Comparison of ENCODE assay signal across 33 cellular contexts in genomic region chr17:37191219-37191618, GRCh38.
DNase-seq lines count a peak whose midpoint lies in the region; ATAC-seq, FAIRE-seq and TF ChIP-seq lines count a peak whose summit lies in the region.
"Had no signal": no experiment of that assay in that cellular context is flagged by ENCODE, and none has a peak within 500 bp of the region (broad histone marks: within the 10 kb centered on the region; RNA-seq: fewer than 3 reads in every experiment).

No MANE protein-coding gene starts in this region.

- no peak overlapping the region for H3K27ac Mint-ChIP-seq in activated naive CD4-positive, alpha-beta T cell treated with anti-CD3 and anti-CD28 coated beads for 36 hours
- H3K27ac Mint-ChIP-seq: activated CD4-positive, alpha-beta T cell treated with anti-CD3 and anti-CD28 coated beads for 36 hours; activated T-cell treated with anti-CD3 and anti-CD28 coated beads, Interleukin-2, amount 50 U/mL, for 24 hours; dendritic cell treated with granulocyte-macrophage colony-stimulating factor and Interleukin-4, amounts not matched to agents 40 ng/mL and 50 ng/mL, for 4 days; naive thymus-derived CD4-positive, alpha-beta T cell; stimulated activated memory B cell treated with anti-CD40 and anti-IgM and Interleukin-4, amounts not matched to agents 10 μg/mL and 1 μg/mL and 100 μg/mL, for 72 hours had no signal

- FAIRE-seq in endothelial cell of umbilical vein (lab: Jason Lieb, UNC) (no peak), frontal cortex (lab: Jason Lieb, UNC) (no peak)

- peak; percentile 65 for DNase-seq in ELR (ENCODE audit: low read depth)
- DNase-seq in PC-3, result peak; percentile 2
- DNase-seq in endothelial cell of umbilical vein (ENCODE audit: low read depth, low spot score), result peak; percentile 40
- no peak for DNase-seq in left lung
- DNase-seq in activated naive CD4-positive, alpha-beta T cell treated with anti-CD3 and anti-CD28 coated beads for 36 hours, result no peak
- DNase-seq in stimulated activated naive CD4-positive, alpha-beta T cell treated with Interleukin-2 at 50 U/mL for 16 hours (lab: John Stamatoyannopoulos, UW), result no peak
- DNase-seq in NCI-H446 treated with DMSO at 0.1 percent for 48 hours (lab: John Stamatoyannopoulos, UW), result no peak
- DNase-seq in frontal cortex (ENCODE audit: low spot score in 2 of 2), result no peak
- DNase-seq: activated CD4-positive, alpha-beta T cell treated with anti-CD3 and anti-CD28 coated beads for 36 hours; activated naive CD4-positive, alpha-beta T cell treated with Interleukin-2 at 50 U/mL for 16 hours; activated T-cell treated with anti-CD3 and anti-CD28 coated beads, Interleukin-2, amount 50 U/mL, for 24 hours; anterior cingulate cortex; C1 segment of cervical spinal cord; caudate nucleus; COR-L47; DMS79; Kasumi-1; midbrain; naive thymus-derived CD4-positive, alpha-beta T cell; NCI-H1092 treated with DMSO at 0.1 percent for 48 hours; NCI-H187 treated with DMSO at 0.1 percent for 48 hours; NCI-H526; nucleus accumbens; SHP77; stimulated activated CD4-positive, alpha-beta T cell treated with anti-CD3 and anti-CD28 coated beads, Interleukin-4, amount 100 ng/mL, for 4 hours had no signal

- H3K9me1 ChIP-seq in endothelial cell of umbilical vein (replicated peaks; ENCODE audit: control insufficient read depth, extremely low read depth, insufficient read depth, low read length), result no peaks in the 10 kb centered on the region

- no peak for TF ChIP-seq POLR2A in endothelial cell of umbilical vein (IDR thresholded peaks at IDR 0.05; ENCODE audit: low read depth, low read length)

- BruUV-seq in PC-3 (replicated peaks; lab: Mats Ljungman, UMichigan) (no TSS peak), endothelial cell of umbilical vein (replicated peaks; lab: Mats Ljungman, UMichigan) (no TSS peak)

- CTCF ChIA-PET in PC-3 (lab: Charles Lee) (no interaction called here), endothelial cell of umbilical vein (lab: Charles Lee) (interaction anchor here (0.6 to 1.8 kb wide), 4 partner anchors 8 to 23 kb away, joined by 3 to 6 read pairs (median 4); no protein-coding TSS in a partner anchor)
- CTCF ChIA-PET in activated naive CD4-positive, alpha-beta T cell treated with anti-CD3 and anti-CD28 coated beads for 36 hours (lab: Charles Lee), result no interaction called here

- no peaks in the 10 kb centered on the region for H3F3A ChIP-seq in PC-3 (ENCODE audit: low read length, unreplicated experiment)

- H3K27me3 Mint-ChIP-seq in activated naive CD4-positive, alpha-beta T cell treated with anti-CD3 and anti-CD28 coated beads for 36 hours (ENCODE audit: low read depth), result no peaks in the 10 kb centered on the region
- H3K27me3 Mint-ChIP-seq: activated CD4-positive, alpha-beta T cell treated with anti-CD3 and anti-CD28 coated beads for 36 hours; activated T-cell treated with anti-CD3 and anti-CD28 coated beads, Interleukin-2, amount 50 U/mL, for 24 hours; dendritic cell treated with granulocyte-macrophage colony-stimulating factor and Interleukin-4, amounts not matched to agents 40 ng/mL and 50 ng/mL, for 4 days; naive thymus-derived CD4-positive, alpha-beta T cell; stimulated activated memory B cell treated with anti-CD40 and anti-IgM and Interleukin-4, amounts not matched to agents 10 μg/mL and 1 μg/mL and 100 μg/mL, for 72 hours had no signal

- H3K79me2 ChIP-seq in PC-3 (ENCODE audit: low read length) (no peaks in the 10 kb centered on the region), endothelial cell of umbilical vein (ENCODE audit: control insufficient read depth, insufficient read depth, low read length) (no peaks in the 10 kb centered on the region)
- H3K79me2 ChIP-seq: hepatocyte had no signal

- H2AFZ ChIP-seq in PC-3 (ENCODE audit: low read length) (no peak overlapping the region), endothelial cell of umbilical vein (ENCODE audit: low read depth, low read length) (no peak overlapping the region)
- H2AFZ ChIP-seq: hepatocyte had no signal

- H3K4me2 ChIP-seq in PC-3 (ENCODE audit: low read length), result no peak overlapping the region
- no peak overlapping the region for H3K4me2 ChIP-seq in endothelial cell of umbilical vein (ENCODE audit: insufficient read depth, low read length)
- H3K4me2 ChIP-seq: hepatocyte had no signal

- H3K36me3 ChIP-seq in PC-3 (ENCODE audit: low read depth, low read length), result peaks cover 18% of the 10 kb centered on the region
- peaks cover 2 to 17% of the 10 kb centered on the region in 2 experiments for H3K36me3 ChIP-seq in endothelial cell of umbilical vein (ENCODE audit: control insufficient read depth in 2 of 2, extremely low read depth in 1 of 2, insufficient read depth in 2 of 2, low read length in 2 of 2)
- H3K36me3 ChIP-seq in left lung, result peaks cover 0 to 60% of the 10 kb centered on the region in 2 donors
- H3K36me3 ChIP-seq: prostate gland had no signal

- H3K4me3 Mint-ChIP-seq in activated naive CD4-positive, alpha-beta T cell treated with anti-CD3 and anti-CD28 coated beads for 36 hours, result no peak overlapping the region
- H3K4me3 Mint-ChIP-seq: activated CD4-positive, alpha-beta T cell treated with anti-CD3 and anti-CD28 coated beads for 36 hours; activated T-cell treated with anti-CD3 and anti-CD28 coated beads, Interleukin-2, amount 50 U/mL, for 24 hours; dendritic cell treated with granulocyte-macrophage colony-stimulating factor and Interleukin-4, amounts not matched to agents 40 ng/mL and 50 ng/mL, for 4 days; naive thymus-derived CD4-positive, alpha-beta T cell; stimulated activated memory B cell treated with anti-CD40 and anti-IgM and Interleukin-4, amounts not matched to agents 10 μg/mL and 1 μg/mL and 100 μg/mL, for 72 hours had no signal

- H3K9me3 ChIP-seq in PC-3 (ENCODE audit: low read length) (no peaks in the 10 kb centered on the region), endothelial cell of umbilical vein (replicated peaks; ENCODE audit: control insufficient read depth, insufficient read depth, low read length) (no peaks in the 10 kb centered on the region), left lung (no peaks in the 10 kb centered on the region)
- H3K9me3 ChIP-seq: prostate gland, suprapubic skin had no signal

- H3K9me2 ChIP-seq in PC-3 (replicated peaks; ENCODE audit: low read length), result no peaks in the 10 kb centered on the region

- H3K9ac ChIP-seq in PC-3 (ENCODE audit: low read length) (no peak overlapping the region), endothelial cell of umbilical vein (replicated peaks; ENCODE audit: extremely low read depth, insufficient read depth, low read length) (no peak overlapping the region)

- intact Hi-C loops in PC-3 (cut with micrococcal nuclease) (loop anchor here (5.0 kb wide), 1 partner anchor 44 kb away; no protein-coding TSS in a partner anchor), endothelial cell of umbilical vein (cut with micrococcal nuclease) (no loop called here), left lung (cut with DNase I) (no loop called here)
- intact Hi-C loops in activated naive CD4-positive, alpha-beta T cell treated with anti-CD3 and anti-CD28 coated beads for 36 hours (cut with micrococcal nuclease), result no loop called here

- POLR2A ChIA-PET in PC-3 (lab: Charles Lee; ENCODE audit: unreplicated experiment) (interaction anchor here (0.6 kb wide), 2 partner anchors 12 to 15 kb away, joined by 5 to 6 read pairs; no protein-coding TSS in a partner anchor), endothelial cell of umbilical vein (lab: Charles Lee) (no interaction called here)

- H3K4me1 Mint-ChIP-seq in activated naive CD4-positive, alpha-beta T cell treated with anti-CD3 and anti-CD28 coated beads for 36 hours (ENCODE audit: low read depth), result peaks cover 3% of the 10 kb centered on the region
- H3K4me1 Mint-ChIP-seq: naive thymus-derived CD4-positive, alpha-beta T cell; stimulated activated memory B cell treated with anti-CD40 and anti-IgM and Interleukin-4, amounts not matched to agents 10 μg/mL and 1 μg/mL and 100 μg/mL, for 72 hours had no signal

- dilution Hi-C loops in endothelial cell of umbilical vein (cut with MboI; ENCODE audit: extremely low pct_ligation_motif_present, low sequenced_read_pairs), result no loop called here

- no peak overlapping the region for H3K27ac ChIP-seq in PC-3 (ENCODE audit: low read length)
- H3K27ac ChIP-seq in endothelial cell of umbilical vein (ENCODE audit: insufficient read depth, low read depth, low read length), result no peak overlapping the region
- H3K27ac ChIP-seq in left lung, result no peak overlapping the region
- H3K27ac ChIP-seq: hepatocyte, prostate gland, suprapubic skin had no signal

- no peaks in the 10 kb centered on the region for H3K9me3 Mint-ChIP-seq in activated naive CD4-positive, alpha-beta T cell treated with anti-CD3 and anti-CD28 coated beads for 36 hours
- H3K9me3 Mint-ChIP-seq: activated T-cell treated with anti-CD3 and anti-CD28 coated beads, Interleukin-2, amount 50 U/mL, for 24 hours; dendritic cell treated with granulocyte-macrophage colony-stimulating factor and Interleukin-4, amounts not matched to agents 40 ng/mL and 50 ng/mL, for 4 days; naive thymus-derived CD4-positive, alpha-beta T cell; stimulated activated memory B cell treated with anti-CD40 and anti-IgM and Interleukin-4, amounts not matched to agents 10 μg/mL and 1 μg/mL and 100 μg/mL, for 72 hours had no signal

- H3K4me3 ChIP-seq in PC-3 (ENCODE audit: low read length) (no peak overlapping the region), endothelial cell of umbilical vein (replicated peaks in 1 of 3; ENCODE audit: insufficient read depth in 1 of 3, low read depth in 1 of 3, low read length in 3 of 3) (no peak overlapping the region), left lung (no peak overlapping the region)
- H3K4me3 ChIP-seq: hepatocyte, prostate gland, suprapubic skin had no signal

- TF ChIP-seq CTCF in PC-3 (conservative IDR thresholded peaks at IDR 0.05; ENCODE audit: low read depth, low read length), result no peak
- TF ChIP-seq CTCF in endothelial cell of umbilical vein (IDR thresholded peaks at IDR 0.05; ENCODE audit: extremely low read depth in 1 of 2, insufficient read depth in 1 of 2, low read depth in 1 of 2, low read length in 2 of 2), result no peak
- TF ChIP-seq CTCF in left lung (IDR thresholded peaks at IDR 0.05), result no peak

- ATAC-seq in PC-3, result peak; percentile 82
- ATAC-seq in left lung, result peak; percentile 65
- ATAC-seq: activated CD4-positive, alpha-beta T cell treated with anti-CD3 and anti-CD28 coated beads for 36 hours; left lobe of liver; naive thymus-derived CD4-positive, alpha-beta T cell; Panc1; sciatic nerve; stimulated activated memory B cell treated with anti-CD40 and anti-IgM and Interleukin-4, amounts not matched to agents 10 μg/mL and 1 μg/mL and 100 μg/mL, for 72 hours had no signal

- H3K27me3 ChIP-seq in PC-3 (ENCODE audit: low read length) (no peaks in the 10 kb centered on the region), endothelial cell of umbilical vein (ENCODE audit: control insufficient read depth in 2 of 2, insufficient read depth in 2 of 2, low read length in 2 of 2) (no peaks in the 10 kb centered on the region), left lung (no peaks in the 10 kb centered on the region)
- H3K27me3 ChIP-seq: hepatocyte, suprapubic skin had no signal

- peaks cover 31% of the 10 kb centered on the region for H3K36me3 Mint-ChIP-seq in activated naive CD4-positive, alpha-beta T cell treated with anti-CD3 and anti-CD28 coated beads for 36 hours (ENCODE audit: low read depth)

- H4K20me1 ChIP-seq in PC-3 (ENCODE audit: low read length) (no peaks in the 10 kb centered on the region), endothelial cell of umbilical vein (replicated peaks; ENCODE audit: control insufficient read depth, extremely low read depth, insufficient read depth, low read length) (no peaks in the 10 kb centered on the region)

- H3K4me1 ChIP-seq in PC-3 (ENCODE audit: insufficient read depth, low read length) (0 out of 2 replicates have a peak, but pooled peaks cover 2% of the 10 kb centered on the region), endothelial cell of umbilical vein (ENCODE audit: control insufficient read depth, extremely low read depth, insufficient read depth, low read length) (peaks cover 8% of the 10 kb centered on the region), left lung (no peaks in the 10 kb centered on the region)
- H3K4me1 ChIP-seq: prostate gland, suprapubic skin had no signal

Comparison
In these comparisons a context has a peak if more than half of its experiments do, and no peak if none do; other contexts are left out.
1. DNase-seq: peak in ELR (single experiment), PC-3 (single experiment) and endothelial cell of umbilical vein (single experiment); none in left lung (0 of 2), activated naive CD4-positive, alpha-beta T cell treated with anti-CD3 and anti-CD28 coated beads for 36 hours (single experiment), stimulated activated naive CD4-positive, alpha-beta T cell treated with Interleukin-2 at 50 U/mL for 16 hours (single experiment), NCI-H446 treated with DMSO at 0.1 percent for 48 hours (single experiment) and frontal cortex (0 of 2).